1 cellular context compared by ENCODE assay signal in the genomic region with DNA sequence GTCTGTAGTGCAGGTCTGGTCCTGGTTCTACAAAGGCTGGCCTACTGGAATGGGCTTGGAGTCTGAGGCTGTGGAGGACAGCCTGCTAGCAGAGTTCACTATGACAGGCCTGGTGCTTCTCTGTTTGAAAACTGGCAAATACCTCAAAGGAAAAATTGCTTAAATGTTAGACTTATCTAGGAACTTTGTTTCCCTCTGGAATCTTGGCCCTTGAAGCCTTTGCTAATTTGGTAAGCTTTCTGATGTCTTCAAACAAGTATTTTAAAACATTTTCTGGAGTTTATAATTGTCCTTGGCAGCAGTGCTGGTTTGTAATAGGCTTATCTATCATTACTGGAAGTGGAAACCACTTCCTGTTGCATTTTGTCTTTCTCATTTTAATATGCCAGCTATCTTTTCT.
TF ChIP-seq lines count a peak whose summit lies in the region.

No MANE protein-coding gene starts in this region.

TF ChIP-seq in IMR-90, 13 proteins besides CTCF, POLR2A, EP300 and RAD21:
- no peak for TF ChIP-seq MAFK (IDR thresholded peaks at IDR 0.05; ENCODE audit: low read depth, low read length)
- TF ChIP-seq NFE2L2 (IDR thresholded peaks at IDR 0.05; ENCODE audit: low read depth, low read length), result no peak
- no peak for TF ChIP-seq FOS (IDR thresholded peaks at IDR 0.05; ENCODE audit: low read depth, low read length)
- TF ChIP-seq MAZ (IDR thresholded peaks at IDR 0.05; ENCODE audit: borderline replicate concordance, low read depth, low read length), result no peak
- no peak for TF ChIP-seq RFX5 (IDR thresholded peaks at IDR 0.05; ENCODE audit: low read depth, low read length)
- no peak for TF ChIP-seq BHLHE40 (IDR thresholded peaks at IDR 0.05; ENCODE audit: low read depth, low read length)
- TF ChIP-seq SMC3 (IDR thresholded peaks at IDR 0.05; ENCODE audit: low read depth, low read length), result no peak
- TF ChIP-seq, protein P1, sequence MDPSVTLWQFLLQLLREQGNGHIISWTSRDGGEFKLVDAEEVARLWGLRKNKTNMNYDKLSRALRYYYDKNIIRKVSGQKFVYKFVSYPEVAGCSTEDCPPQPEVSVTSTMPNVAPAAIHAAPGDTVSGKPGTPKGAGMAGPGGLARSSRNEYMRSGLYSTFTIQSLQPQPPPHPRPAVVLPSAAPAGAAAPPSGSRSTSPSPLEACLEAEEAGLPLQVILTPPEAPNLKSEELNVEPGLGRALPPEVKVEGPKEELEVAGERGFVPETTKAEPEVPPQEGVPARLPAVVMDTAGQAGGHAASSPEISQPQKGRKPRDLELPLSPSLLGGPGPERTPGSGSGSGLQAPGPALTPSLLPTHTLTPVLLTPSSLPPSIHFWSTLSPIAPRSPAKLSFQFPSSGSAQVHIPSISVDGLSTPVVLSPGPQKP (IDR thresholded peaks at IDR 0.05; ENCODE audit: borderline replicate concordance, low read depth, low read length), result no peak
- TF ChIP-seq CEBPB (IDR thresholded peaks at IDR 0.05; ENCODE audit: low read depth, low read length), result no peak
- no peak for TF ChIP-seq CHD1 (IDR thresholded peaks at IDR 0.05; ENCODE audit: low read depth, low read length)
- no peak for TF ChIP-seq RCOR1 (IDR thresholded peaks at IDR 0.05; ENCODE audit: insufficient replicate concordance, low read length)
- TF ChIP-seq MXI1 (IDR thresholded peaks at IDR 0.05; ENCODE audit: borderline replicate concordance, low read depth, low read length), result no peak
- TF ChIP-seq, protein P2, sequence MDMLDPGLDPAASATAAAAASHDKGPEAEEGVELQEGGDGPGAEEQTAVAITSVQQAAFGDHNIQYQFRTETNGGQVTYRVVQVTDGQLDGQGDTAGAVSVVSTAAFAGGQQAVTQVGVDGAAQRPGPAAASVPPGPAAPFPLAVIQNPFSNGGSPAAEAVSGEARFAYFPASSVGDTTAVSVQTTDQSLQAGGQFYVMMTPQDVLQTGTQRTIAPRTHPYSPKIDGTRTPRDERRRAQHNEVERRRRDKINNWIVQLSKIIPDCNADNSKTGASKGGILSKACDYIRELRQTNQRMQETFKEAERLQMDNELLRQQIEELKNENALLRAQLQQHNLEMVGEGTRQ (IDR thresholded peaks at IDR 0.05; ENCODE audit: low read depth, low read length), result no peak
